ENCODE assay signal across 8 cellular contexts in genomic region chr17:35747540-35748017, GRCh38. TPM values are rescaled to one million over a fixed set of nuclear protein-coding genes. Genes with fewer than 3 reads are reported as not detected.
DNase-seq lines count a peak whose midpoint lies in the region; ATAC-seq, FAIRE-seq and TF ChIP-seq lines count a peak whose summit lies in the region.

No MANE protein-coding gene starts in this region.

- no peak overlapping the region for H3K9ac ChIP-seq in HepG2 (ENCODE audit: insufficient read depth, low read depth, low read length)

- in situ Hi-C loops in HepG2 (cut with HindIII; ENCODE audit: extremely low pct_ligation_motif_present, low pct_unique_long_range_greater_than_20kb): loop anchor here (5.0 to 25.0 kb wide), 3 partner anchors 135 to 435 kb away; no protein-coding TSS in a partner anchor

- no peak for TF ChIP-seq EP300 in HepG2 (IDR thresholded peaks at IDR 0.05; ENCODE audit: low read depth in 2 of 2, low read length in 2 of 2)
- TF ChIP-seq EP300 in HepG2 (CRISPR knock-in tag; IDR thresholded peaks at IDR 0.05; ENCODE audit: borderline replicate concordance): no peak

- TF ChIP-seq RAD21 in HepG2 (CRISPR knock-in tag; IDR thresholded peaks at IDR 0.05): peak; percentile 91

- H3K27me3 ChIP-seq in HepG2 (ENCODE audit: control insufficient read depth in 1 of 2, insufficient read depth in 2 of 2, low read length in 2 of 2): peaks cover 3 to 62% of the 10 kb centered on the region in 2 experiments; a peak in 4 of 5 replicates

- TF ChIP-seq CTCF in AG09309 (IDR thresholded peaks at IDR 0.05; ENCODE audit: control insufficient read depth, insufficient read depth, low read depth, low read length, missing control alignments): peak; percentile 93
- peak; percentile 90 for TF ChIP-seq CTCF in GM20000 (IDR thresholded peaks at IDR 0.05; ENCODE audit: extremely low read depth, missing control alignments)
- TF ChIP-seq CTCF in HepG2 (CRISPR knock-in tag; IDR thresholded peaks at IDR 0.05): peak; percentile 96

- no peak for FAIRE-seq in HepG2 (lab: Jason Lieb, UNC)

- POLR2A ChIA-PET in HepG2 (lab: Yijun Ruan, JAX): interaction anchor here (0.9 to 1.9 kb wide), 3 partner anchors 16 to 133 kb away, joined by 3 to 5 read pairs (median 3); partner anchors contain the start of genes RASL10B and TAF15

- H3K4me2 ChIP-seq in HepG2 (ENCODE audit: low read depth, low read length): no peak overlapping the region; the same call in 1 of the 2 replicates

- H3K4me3 ChIP-seq in AG09309 (ENCODE audit: control insufficient read depth, low read depth, low read length): no peak overlapping the region
- peak overlapping the region in 1 of 3 experiments; percentile 4; a peak in 1 of 6 replicates for H3K4me3 ChIP-seq in HepG2 (replicated peaks in 1 of 3; ENCODE audit: insufficient read depth in 1 of 3, low read depth in 2 of 3, low read length in 3 of 3)

- intact Hi-C loops in HepG2 (cut with micrococcal nuclease; ENCODE audit: unreplicated experiment): loop anchor here (1.0 to 5.0 kb wide), 2 partner anchors 134 to 190 kb away; no protein-coding TSS in a partner anchor

- DNase-seq in AG09309 (ENCODE audit: low read depth) (peak; percentile 37), GM20000 (ENCODE audit: low spot score) (peak; percentile 91), NCI-H345 (lab: John Stamatoyannopoulos, UW) (peak; percentile 68), cerebellar cortex (ENCODE audit: low spot score) (peak; percentile 81), HepG2 (ENCODE audit: low spot score) (peak; percentile 54)
- peak; percentile 65 for DNase-seq in activated CD4-positive, alpha-beta T cell treated with anti-CD3 and anti-CD28 coated beads for 1 hour
- DNase-seq in stimulated activated CD4-positive, alpha-beta T cell treated with anti-CD3 and anti-CD28 coated beads, Interleukin-4, amount 100 ng/mL, for 48 hours (ENCODE audit: low read depth in 2 of 2): peak; percentile 68 to 76

- CTCF ChIA-PET in HepG2 (lab: Yijun Ruan, JAX; ENCODE audit: low intra/inter-chr PET ratio, low total read pairs): interaction anchor here (0.9 to 2.8 kb wide), 3 partner anchors 17 to 435 kb away, joined by 3 to 54 read pairs (median 4); no protein-coding TSS in a partner anchor

- H3K9me3 ChIP-seq in HepG2 (ENCODE audit: low read length): no peaks in the 10 kb centered on the region

- H4K20me1 ChIP-seq in HepG2 (ENCODE audit: insufficient read depth, low read length): no peaks in the 10 kb centered on the region

- no peak for TF ChIP-seq POLR2A in HepG2 (IDR thresholded peaks at IDR 0.05; ENCODE audit: insufficient read depth in 1 of 2, low read depth in 2 of 2, low read length in 2 of 2)

- WGBS in HepG2 (ENCODE audit: low lambda C conversion rate): 4% methylated on average over 9 of the region's 12 CpGs

- H3K79me2 ChIP-seq in HepG2 (ENCODE audit: insufficient read depth, low read length): no peaks in the 10 kb centered on the region

- no TSS peak for BruUV-seq in HepG2 (replicated peaks; lab: Mats Ljungman, UMichigan)

- no peaks in the 10 kb centered on the region for H3K36me3 ChIP-seq in HepG2 (replicated peaks in 1 of 2; ENCODE audit: control insufficient read depth in 1 of 2, insufficient read depth in 2 of 2, low read length in 2 of 2)

- no peak overlapping the region for H3K27ac ChIP-seq in HepG2 (ENCODE audit: extremely low read length, insufficient read depth, low read length)

- ATAC-seq in HepG2 (peak; percentile 80), GM21360 (IDR thresholded peaks at IDR 0.05; ENCODE audit: unreplicated experiment) (no peak)

- no peak overlapping the region for H2AFZ ChIP-seq in HepG2 (ENCODE audit: low read length)

- peaks cover 21% of the 10 kb centered on the region for H3K4me1 ChIP-seq in HepG2 (ENCODE audit: insufficient read depth, low read length)

RNA-seq across cellular contexts. Expression of gene GAS2L2, which starts 5.5 kb away (rescaled TPM):
- total RNA-seq in HepG2 (2016; rRNA removed; fragmentation: Illumina TruSeq; extraction: Trizol): not detected in 2 replicates
- not detected in 2 replicates for total RNA-seq in HepG2 (2016; cell fraction: cytosol; rRNA removed; fragmentation: Illumina TruSeq; extraction: Trizol; ENCODE audit: low read depth)
- total RNA-seq in HepG2 (2016; cell fraction: insoluble cytoplasmic fraction; rRNA removed; fragmentation: Illumina TruSeq; extraction: Trizol): not detected in 2 replicates
- not detected in 2 replicates for total RNA-seq in HepG2 (2016; cell fraction: membrane; rRNA removed; fragmentation: Illumina TruSeq; extraction: Trizol)
- not detected in 2 replicates for total RNA-seq in HepG2 (2016; cell fraction: nucleus; rRNA removed; fragmentation: Illumina TruSeq; extraction: Trizol)
- not detected in 2 replicates for polyA plus RNA-seq in HepG2 (2011; rRNA removed)
- polyA plus RNA-seq in HepG2 (2011; cell fraction: cytosol; rRNA removed): not detected in 2 replicates
- polyA plus RNA-seq in HepG2 (2011; cell fraction: nucleus; rRNA removed): not detected in 2 replicates
- polyA plus RNA-seq in HepG2 (2012): not detected in 2 replicates
- not detected in 2 replicates for polyA plus RNA-seq in HepG2 (2016; cell fraction: cytosol; fragmentation: Illumina TruSeq; extraction: Trizol; ENCODE audit: low read depth)
- not detected in 2 replicates for polyA plus RNA-seq in HepG2 (2016; cell fraction: insoluble cytoplasmic fraction; fragmentation: Illumina TruSeq; extraction: Trizol; ENCODE audit: low read depth)
- not detected in 2 replicates for polyA plus RNA-seq in HepG2 (2016; cell fraction: membrane; fragmentation: Illumina TruSeq; extraction: Trizol; ENCODE audit: low read depth)
- polyA plus RNA-seq in HepG2 (2016; cell fraction: nucleus; fragmentation: Illumina TruSeq; extraction: Trizol; ENCODE audit: insufficient read depth, low read depth): not detected in 2 replicates
- polyA minus RNA-seq in HepG2 (2011; rRNA and poly(A)+ RNA removed; ENCODE audit: low replicate concordance): 0.06 and 0.09 TPM in 2 replicates
- not detected in 2 replicates for polyA minus RNA-seq in HepG2 (2011; cell fraction: cytosol; rRNA and poly(A)+ RNA removed)
- polyA minus RNA-seq in HepG2 (2011; cell fraction: nucleus; rRNA and poly(A)+ RNA removed): not detected in 2 replicates

RNA-seq across cellular contexts. Expression of gene C17orf50, which starts 13.1 kb away (rescaled TPM):
- total RNA-seq in HepG2 (2016; rRNA removed; fragmentation: Illumina TruSeq; extraction: Trizol): not detected in 2 replicates
- not detected in 2 replicates for total RNA-seq in HepG2 (2016; cell fraction: cytosol; rRNA removed; fragmentation: Illumina TruSeq; extraction: Trizol; ENCODE audit: low read depth)
- not detected in 2 replicates for total RNA-seq in HepG2 (2016; cell fraction: insoluble cytoplasmic fraction; rRNA removed; fragmentation: Illumina TruSeq; extraction: Trizol)
- not detected in 2 replicates for total RNA-seq in HepG2 (2016; cell fraction: membrane; rRNA removed; fragmentation: Illumina TruSeq; extraction: Trizol)
- not detected in 2 replicates for total RNA-seq in HepG2 (2016; cell fraction: nucleus; rRNA removed; fragmentation: Illumina TruSeq; extraction: Trizol)
- not detected in 2 replicates for polyA plus RNA-seq in HepG2 (2011; rRNA removed)
- not detected in 2 replicates for polyA plus RNA-seq in HepG2 (2011; cell fraction: cytosol; rRNA removed)
- polyA plus RNA-seq in HepG2 (2011; cell fraction: nucleus; rRNA removed): not detected in 2 replicates
- polyA plus RNA-seq in HepG2 (2012): not detected in 2 replicates
- polyA plus RNA-seq in HepG2 (2016; cell fraction: cytosol; fragmentation: Illumina TruSeq; extraction: Trizol; ENCODE audit: low read depth): not detected in 2 replicates
- polyA plus RNA-seq in HepG2 (2016; cell fraction: insoluble cytoplasmic fraction; fragmentation: Illumina TruSeq; extraction: Trizol; ENCODE audit: low read depth): not detected in 2 replicates
- not detected in 2 replicates for polyA plus RNA-seq in HepG2 (2016; cell fraction: membrane; fragmentation: Illumina TruSeq; extraction: Trizol; ENCODE audit: low read depth)
- polyA plus RNA-seq in HepG2 (2016; cell fraction: nucleus; fragmentation: Illumina TruSeq; extraction: Trizol; ENCODE audit: insufficient read depth, low read depth): not detected in 2 replicates
- polyA minus RNA-seq in HepG2 (2011; rRNA and poly(A)+ RNA removed; ENCODE audit: low replicate concordance): not detected in 2 replicates
- polyA minus RNA-seq in HepG2 (2011; cell fraction: cytosol; rRNA and poly(A)+ RNA removed): not detected in 2 replicates
- not detected in 2 replicates for polyA minus RNA-seq in HepG2 (2011; cell fraction: nucleus; rRNA and poly(A)+ RNA removed)

RNA-seq across cellular contexts. Expression of gene RASL10B, which starts 16.1 kb away (rescaled TPM):
- 11.0 TPM in 2 replicates for total RNA-seq in HepG2 (2016; rRNA removed; fragmentation: Illumina TruSeq; extraction: Trizol)
- total RNA-seq in HepG2 (2016; cell fraction: cytosol; rRNA removed; fragmentation: Illumina TruSeq; extraction: Trizol; ENCODE audit: low read depth): 6.7 and 7.7 TPM in 2 replicates
- 9.5 and 11.0 TPM in 2 replicates for total RNA-seq in HepG2 (2016; cell fraction: insoluble cytoplasmic fraction; rRNA removed; fragmentation: Illumina TruSeq; extraction: Trizol)
- 22.4 and 23.7 TPM in 2 replicates for total RNA-seq in HepG2 (2016; cell fraction: membrane; rRNA removed; fragmentation: Illumina TruSeq; extraction: Trizol)
- total RNA-seq in HepG2 (2016; cell fraction: nucleus; rRNA removed; fragmentation: Illumina TruSeq; extraction: Trizol): 5.6 and 6.2 TPM in 2 replicates
- polyA plus RNA-seq in HepG2 (2011; rRNA removed): 7.5 and 8.8 TPM in 2 replicates
- 5.6 and 9.6 TPM in 2 replicates for polyA plus RNA-seq in HepG2 (2011; cell fraction: cytosol; rRNA removed)
- polyA plus RNA-seq in HepG2 (2011; cell fraction: nucleus; rRNA removed): 7.2 and 7.9 TPM in 2 replicates
- polyA plus RNA-seq in HepG2 (2012): 7.8 and 8.4 TPM in 2 replicates
- 10.8 and 10.9 TPM in 2 replicates for polyA plus RNA-seq in HepG2 (2016; cell fraction: cytosol; fragmentation: Illumina TruSeq; extraction: Trizol; ENCODE audit: low read depth)
- polyA plus RNA-seq in HepG2 (2016; cell fraction: insoluble cytoplasmic fraction; fragmentation: Illumina TruSeq; extraction: Trizol; ENCODE audit: low read depth): 11.0 and 13.4 TPM in 2 replicates
- 23.2 and 26.5 TPM in 2 replicates for polyA plus RNA-seq in HepG2 (2016; cell fraction: membrane; fragmentation: Illumina TruSeq; extraction: Trizol; ENCODE audit: low read depth)
- 9.0 and 10.2 TPM in 2 replicates for polyA plus RNA-seq in HepG2 (2016; cell fraction: nucleus; fragmentation: Illumina TruSeq; extraction: Trizol; ENCODE audit: insufficient read depth, low read depth)
- 31.4 TPM in 1 of 2 replicates, not detected in the other for polyA minus RNA-seq in HepG2 (2011; rRNA and poly(A)+ RNA removed; ENCODE audit: low replicate concordance)
- 7.5 and 10.6 TPM in 2 replicates for polyA minus RNA-seq in HepG2 (2011; cell fraction: cytosol; rRNA and poly(A)+ RNA removed)
- 5.0 and 7.1 TPM in 2 replicates for polyA minus RNA-seq in HepG2 (2011; cell fraction: nucleus; rRNA and poly(A)+ RNA removed)

RNA-seq across cellular contexts. Expression of gene MMP28, which starts 47.9 kb away (rescaled TPM):
- not detected in 2 replicates for total RNA-seq in HepG2 (2016; rRNA removed; fragmentation: Illumina TruSeq; extraction: Trizol)
- total RNA-seq in HepG2 (2016; cell fraction: cytosol; rRNA removed; fragmentation: Illumina TruSeq; extraction: Trizol; ENCODE audit: low read depth): not detected in 2 replicates
- total RNA-seq in HepG2 (2016; cell fraction: insoluble cytoplasmic fraction; rRNA removed; fragmentation: Illumina TruSeq; extraction: Trizol): not detected in 2 replicates
- total RNA-seq in HepG2 (2016; cell fraction: membrane; rRNA removed; fragmentation: Illumina TruSeq; extraction: Trizol): not detected in 2 replicates
- total RNA-seq in HepG2 (2016; cell fraction: nucleus; rRNA removed; fragmentation: Illumina TruSeq; extraction: Trizol): not detected in 2 replicates
- polyA plus RNA-seq in HepG2 (2011; rRNA removed): not detected in 2 replicates
- not detected in 2 replicates for polyA plus RNA-seq in HepG2 (2011; cell fraction: cytosol; rRNA removed)
- not detected in 2 replicates for polyA plus RNA-seq in HepG2 (2011; cell fraction: nucleus; rRNA removed)
- not detected in 2 replicates for polyA plus RNA-seq in HepG2 (2012)
- polyA plus RNA-seq in HepG2 (2016; cell fraction: cytosol; fragmentation: Illumina TruSeq; extraction: Trizol; ENCODE audit: low read depth): not detected in 2 replicates
- polyA plus RNA-seq in HepG2 (2016; cell fraction: insoluble cytoplasmic fraction; fragmentation: Illumina TruSeq; extraction: Trizol; ENCODE audit: low read depth): not detected in 2 replicates
- polyA plus RNA-seq in HepG2 (2016; cell fraction: membrane; fragmentation: Illumina TruSeq; extraction: Trizol; ENCODE audit: low read depth): not detected in 2 replicates
- not detected in 2 replicates for polyA plus RNA-seq in HepG2 (2016; cell fraction: nucleus; fragmentation: Illumina TruSeq; extraction: Trizol; ENCODE audit: insufficient read depth, low read depth)
- 11.8 TPM in 1 of 2 replicates, not detected in the other for polyA minus RNA-seq in HepG2 (2011; rRNA and poly(A)+ RNA removed; ENCODE audit: low replicate concordance)
- not detected in 2 replicates for polyA minus RNA-seq in HepG2 (2011; cell fraction: cytosol; rRNA and poly(A)+ RNA removed)
- polyA minus RNA-seq in HepG2 (2011; cell fraction: nucleus; rRNA and poly(A)+ RNA removed): not detected in 2 replicates

Comparison
In these comparisons a context has a peak if more than half of its experiments do, and no peak if none do; other contexts are left out.
1. DNase-seq: peak in every context shown above with its lines; median percentile 91 in GM20000; 81 in cerebellar cortex; 72 in stimulated activated CD4-positive, alpha-beta T cell treated with anti-CD3 and anti-CD28 coated beads, Interleukin-4, amount 100 ng/mL, for 48 hours; 68 in NCI-H345; 65 in activated CD4-positive, alpha-beta T cell treated with anti-CD3 and anti-CD28 coated beads for 1 hour; 54 in HepG2; 37 in AG09309.